In genomic region chr1:145465405-145466144, GRCh38 we compare ENCODE assay signal across 8 cellular contexts. TPM values are rescaled to one million over a fixed set of nuclear protein-coding genes. Genes with fewer than 3 reads are reported as not detected.
A peak's percentile ranks its signal among the peaks of the same experiment; 100 is the strongest.
DNase-seq lines count a peak whose midpoint lies in the region; ATAC-seq and TF ChIP-seq lines count a peak whose summit lies in the region.
"Not testable (repeated sequence)": the region's sequence is repeated elsewhere in the genome, so short reads cannot be mapped to it uniquely, and the experiment has no call there.

No MANE protein-coding gene starts in this region.

- DNase-seq in NCI-H1694 treated with DMSO at 0.1 percent for 48 hours (lab: John Stamatoyannopoulos, UW): peak; percentile 61
- peak; percentile 25 to 67 (median 65) for DNase-seq in T-helper 17 cell
- DNase-seq in amniotic stem cell (lab: John Stamatoyannopoulos, UW): peak; percentile 56
- peak; percentile 73 for DNase-seq in right atrium auricular region (ENCODE audit: low spot score)
- DNase-seq in retina: peak; percentile 66
- peak; percentile 21 to 37 for DNase-seq in uterus

- not testable (repeated sequence) for H3K27me3 Mint-ChIP-seq in T-helper 17 cell

- not testable (repeated sequence) for H3K27me3 ChIP-seq in right atrium auricular region, uterus

- H3K27ac ChIP-seq in right atrium auricular region (peak overlapping the region; percentile 20 to 39), uterus (peak overlapping the region in 1 of 2 donors; percentile 47)

- not testable (repeated sequence) for H3K36me3 ChIP-seq in right atrium auricular region, uterus

- not testable (repeated sequence) for H3K4me1 Mint-ChIP-seq in T-helper 17 cell

- H3K27ac Mint-ChIP-seq in T-helper 17 cell: peak overlapping the region; percentile 98

- not testable (repeated sequence) for H3K4me1 ChIP-seq in right atrium auricular region, uterus

- TF ChIP-seq CTCF in right atrium auricular region (IDR thresholded peaks at IDR 0.05); uterus (IDR thresholded peaks at IDR 0.05): not testable (repeated sequence)

- H3K4me3 ChIP-seq in right atrium auricular region (peak overlapping the region; percentile 30 to 50), uterus (peak overlapping the region; percentile 23 to 31)

- peak overlapping the region; percentile 91 for H3K4me3 Mint-ChIP-seq in T-helper 17 cell

- peak; percentile 87 for TF ChIP-seq POLR2A in GM18505 (IDR thresholded peaks at IDR 0.05; ENCODE audit: borderline replicate concordance, extremely low read depth, insufficient read depth, insufficient read length)
- TF ChIP-seq POLR2A in uterus (IDR thresholded peaks at IDR 0.05): peak in 1 of 2 donors; percentile 14

- peak; percentile 85 for ATAC-seq in GM18505 (IDR thresholded peaks at IDR 0.05; ENCODE audit: unreplicated experiment)
- peak; percentile 84 for ATAC-seq in HG02870 (IDR thresholded peaks at IDR 0.05; ENCODE audit: unreplicated experiment)
- peak; percentile 84 for ATAC-seq in T-helper 17 cell

- not testable (repeated sequence) for H3K36me3 Mint-ChIP-seq in T-helper 17 cell (ENCODE audit: low read depth)

- intact Hi-C loops in uterus (cut with DNase I; ENCODE audit: low total_unique reads): not testable (repeated sequence)

- not testable (repeated sequence) for H3K9me3 ChIP-seq in T-helper 17 cell (ENCODE audit: control insufficient read depth, low read length, poor library complexity, severe bottlenecking); right atrium auricular region; uterus

RNA-seq across cellular contexts. Expression of gene NBPF20, which starts 40.2 kb away (rescaled TPM):
- total RNA-seq in T-helper 17 cell (1 to 10 TPM; 3.6 to 4.4 TPM), right atrium auricular region (1 to 10 TPM in 1 of 2 donors, under 1 TPM in 1; 0.59 to 1.1 TPM), uterus (1 to 10 TPM in 3 of 4 donors, under 1 TPM in 1; under 0.01 to 5.9 (median 3.3) TPM)
